Comparison of ENCODE assay signal across 25 cellular contexts in genomic region chr4:102312447-102312846, GRCh38. TPM values are rescaled to one million over a fixed set of nuclear protein-coding genes. Genes with fewer than 3 reads are reported as not detected.
DNase-seq lines count a peak whose midpoint lies in the region; ATAC-seq, FAIRE-seq and TF ChIP-seq lines count a peak whose summit lies in the region.
"Had no signal": no experiment of that assay in that cellular context is flagged by ENCODE, and none has a peak within 500 bp of the region (broad histone marks: within the 10 kb centered on the region; RNA-seq: fewer than 3 reads in every experiment).

No MANE protein-coding gene starts in this region.

- TF ChIP-seq CTCF in endodermal cell (conservative IDR thresholded peaks at IDR 0.05) (no peak), left lung (IDR thresholded peaks at IDR 0.05) (no peak), sigmoid colon (IDR thresholded peaks at IDR 0.05) (no peak), gastrocnemius medialis (IDR thresholded peaks at IDR 0.05 in 4 of 5, conservative IDR thresholded peaks at IDR 0.05 in 1 of 5) (no peak)

- H3K9me3 Mint-ChIP-seq in endodermal cell, result no peaks in the 10 kb centered on the region
- H3K9me3 Mint-ChIP-seq: CD4-positive, alpha-beta T cell; HFFc6 had no signal

- intact Hi-C loops in left lung (cut with DNase I) (no loop called here), sigmoid colon (cut with DNase I) (no loop called here), gastrocnemius medialis (cut with DNase I; ENCODE audit: low total_unique reads) (no loop called here)

- in situ Hi-C loops in gastrocnemius medialis (cut with MboI; ENCODE audit: low sequenced_read_pairs in 4 of 4), result no loop called here

- TF ChIP-seq EP300 in sigmoid colon (IDR thresholded peaks at IDR 0.05), result no peak

- no peak overlapping the region for H3K4me3 ChIP-seq in endodermal cell (ENCODE audit: low read length)
- H3K4me3 ChIP-seq in left lung, result no peak overlapping the region
- no peak overlapping the region for H3K4me3 ChIP-seq in sigmoid colon
- H3K4me3 ChIP-seq in gastrocnemius medialis, result no peak overlapping the region
- H3K4me3 ChIP-seq: GM23248, K562 had no signal

- peaks cover 21% of the 10 kb centered on the region for H3K36me3 Mint-ChIP-seq in endodermal cell (ENCODE audit: low read depth)

- H3K27me3 Mint-ChIP-seq in endodermal cell (ENCODE audit: insufficient read depth), result no peaks in the 10 kb centered on the region
- H3K27me3 Mint-ChIP-seq: CD4-positive, alpha-beta T cell had no signal

- H3K27ac Mint-ChIP-seq in endodermal cell, result peak overlapping the region; percentile 42
- H3K27ac Mint-ChIP-seq: CD4-positive, alpha-beta T cell; HFFc6 had no signal

- FAIRE-seq in GM19239 (lab: Jason Lieb, UNC), result peak; percentile 49
- FAIRE-seq: D721Med, GM12892, GM18507, H54, HTR-8/SVneo, K562 had no signal

- no peaks in the 10 kb centered on the region for H3K4me1 Mint-ChIP-seq in endodermal cell

- no peaks in the 10 kb centered on the region for H3K9me3 ChIP-seq in endodermal cell (ENCODE audit: control insufficient read depth, low read length)
- H3K9me3 ChIP-seq in left lung, result no peaks in the 10 kb centered on the region
- no peaks in the 10 kb centered on the region for H3K9me3 ChIP-seq in sigmoid colon
- no peaks in the 10 kb centered on the region for H3K9me3 ChIP-seq in gastrocnemius medialis
- H3K9me3 ChIP-seq: BE2C, Caco-2 had no signal

- H3K36me3 ChIP-seq in endodermal cell (ENCODE audit: control insufficient read depth, insufficient read depth, low read length) (peaks cover 6% of the 10 kb centered on the region), left lung (peaks cover 0 to 66% of the 10 kb centered on the region in 2 donors), sigmoid colon (no peaks in the 10 kb centered on the region), gastrocnemius medialis (no peaks in the 10 kb centered on the region)
- H3K36me3 ChIP-seq: BE2C had no signal

- H3K27me3 ChIP-seq in endodermal cell (ENCODE audit: control insufficient read depth, insufficient read depth, low read length, poor library complexity, severe bottlenecking) (no peaks in the 10 kb centered on the region), left lung (no peaks in the 10 kb centered on the region), sigmoid colon (no peaks in the 10 kb centered on the region), gastrocnemius medialis (no peaks in the 10 kb centered on the region)
- H3K27me3 ChIP-seq: BE2C had no signal

- H3K4me1 ChIP-seq in endodermal cell (ENCODE audit: control insufficient read depth, insufficient read depth, low read length), result no peaks in the 10 kb centered on the region
- peaks cover 0 to 20% of the 10 kb centered on the region in 2 donors for H3K4me1 ChIP-seq in left lung
- H3K4me1 ChIP-seq in sigmoid colon, result no peaks in the 10 kb centered on the region
- H3K4me1 ChIP-seq in gastrocnemius medialis, result no peaks in the 10 kb centered on the region
- H3K4me1 ChIP-seq: BE2C, Caco-2 had no signal

- ATAC-seq in HG03139 (IDR thresholded peaks at IDR 0.05; ENCODE audit: unreplicated experiment), result peak; percentile 53
- ATAC-seq in left lung, result peak; percentile 56
- ATAC-seq in gastrocnemius medialis, result no peak
- ATAC-seq: HCT116, K562 had no signal

- 100% methylated on average over 1 of the region's 2 CpGs; no CpG with 5 or more reads in 1 of the 2 experiments for WGBS in endodermal cell (ENCODE audit: insufficient coverage in 1 of 2, insufficient read length in 1 of 2), 2 experiments
- WGBS in sigmoid colon, 2 donors, result 21 to 56% methylated on average over 2 of the region's 2 CpGs

- H3K4me3 Mint-ChIP-seq in endodermal cell, result no peak overlapping the region
- H3K4me3 Mint-ChIP-seq: CD4-positive, alpha-beta T cell; HFFc6 had no signal

- no peak overlapping the region for H3K27ac ChIP-seq in endodermal cell (ENCODE audit: low read depth, low read length)
- H3K27ac ChIP-seq in left lung, result peak overlapping the region; percentile 7 to 14
- H3K27ac ChIP-seq in sigmoid colon, result no peak overlapping the region
- no peak overlapping the region for H3K27ac ChIP-seq in gastrocnemius medialis
- H3K27ac ChIP-seq: GM23248 had no signal

- TF ChIP-seq POLR2A in sigmoid colon (IDR thresholded peaks at IDR 0.05) (no peak), gastrocnemius medialis (IDR thresholded peaks at IDR 0.05) (no peak)

- no peak overlapping the region for H3K9ac ChIP-seq in endodermal cell (ENCODE audit: extremely low read depth, low read length, poor library complexity, severe bottlenecking)
- H3K9ac ChIP-seq: GM23248 had no signal

- DNase-seq in GM19239 (ENCODE audit: insufficient read length, low spot score) (no peak), endodermal cell (no peak), left lung (no peak), sigmoid colon (no peak), LoVo (ENCODE audit: low spot score) (no peak), gastrocnemius medialis (no peak)
- DNase-seq in activated CD8-positive, alpha-beta memory T cell treated with anti-CD3 and anti-CD28 coated beads, Interleukin-2, amount 50 U/mL, for 48 hours, result no peak
- DNase-seq: BE2C; C1 segment of cervical spinal cord; Caco-2; CD4-positive, alpha-beta T cell; DMS153; DMS79; GDM1; GM23248; HFFc6; IMR-90 had no signal

RNA-seq across cellular contexts. Expression of gene SLC39A8, which starts 32.8 kb away (rescaled TPM):
- total RNA-seq in endodermal cell (10 to 100 TPM; 64.4 to 76.4 TPM), left lung (100 to 1,000 TPM; 295 to 318 TPM), sigmoid colon (1 to 10 TPM; 3.2 to 7.7 (median 5.6) TPM), gastrocnemius medialis (1 to 10 TPM; 1.2 to 1.8 (median 1.7) TPM)
- 21.4 TPM for polyA plus RNA-seq in endodermal cell (2013, experiment 1 of 2)
- 20.1 TPM for polyA plus RNA-seq in endodermal cell (2013, experiment 2 of 2)
- 10 to 100 TPM; 18.0 to 44.5 (median 18.7) TPM for polyA plus RNA-seq in sigmoid colon

Comparison
In these comparisons a context has a peak if more than half of its experiments do, and no peak if none do; other contexts are left out.
1. ATAC-seq: peak in HG03139 (single experiment) and left lung (single experiment); none in gastrocnemius medialis (0 of 2).
2. H3K27ac ChIP-seq: peak in left lung (2 of 2); none in endodermal cell (single experiment), sigmoid colon (0 of 4) and gastrocnemius medialis (0 of 4).
3. RNA of gene SLC39A8, which starts 32.8 kb away (total RNA-seq): 295 to 318 TPM in left lung and 64.4 to 76.4 TPM in endodermal cell; 3.2 to 7.7 TPM in sigmoid colon and 1.2 to 1.8 TPM in gastrocnemius medialis; every median in the first group is over 4 times any median in the second.